Comparison of ENCODE assay signal across 15 cellular contexts in the genomic region with DNA sequence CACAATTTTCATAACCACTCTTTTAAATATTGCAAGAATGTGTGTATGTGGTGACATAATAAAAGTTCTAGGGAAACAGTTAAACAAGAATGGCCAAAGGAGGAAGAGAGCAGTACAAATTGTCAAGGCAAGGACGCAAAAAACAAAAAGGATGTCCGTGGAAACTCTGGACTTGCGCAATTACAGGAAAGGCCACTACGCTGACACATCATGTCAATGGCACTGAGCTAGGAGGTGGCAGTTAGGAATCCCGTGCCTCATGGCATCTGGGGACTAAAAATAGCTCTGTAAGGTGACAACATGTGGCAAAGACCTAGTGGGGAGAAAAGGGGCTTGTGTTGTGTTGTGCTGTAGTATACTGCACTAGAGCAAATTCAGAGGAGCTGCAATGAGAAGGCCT.
DNase-seq lines count a peak whose midpoint lies in the region; ATAC-seq, FAIRE-seq and TF ChIP-seq lines count a peak whose summit lies in the region.
"Had no signal": no experiment of that assay in that cellular context is flagged by ENCODE, and none has a peak within 500 bp of the region (broad histone marks: within the 10 kb centered on the region; RNA-seq: fewer than 3 reads in every experiment).

No MANE protein-coding gene starts in this region.

- H3K4me3 ChIP-seq in AG10803 (ENCODE audit: low read length) (no peak overlapping the region), NB4 (ENCODE audit: low read depth, low read length) (no peak overlapping the region), HepG2 (replicated peaks in 1 of 3; ENCODE audit: insufficient read depth in 1 of 3, low read depth in 2 of 3, low read length in 3 of 3) (no peak overlapping the region), kidney (ENCODE audit: low read length in 2 of 2) (no peak overlapping the region)
- H3K4me3 ChIP-seq in CD8-positive, alpha-beta T cell (ENCODE audit: low read depth, low read length) = no peak overlapping the region
- H3K4me3 ChIP-seq: dorsolateral prefrontal cortex, pancreas, vagina had no signal

- intact Hi-C loops in dendritic cell treated with granulocyte-macrophage colony-stimulating factor and Interleukin-4, amounts not matched to agents 40 ng/mL and 50 ng/mL, for 4 days (cut with micrococcal nuclease) = no loop called here
- intact Hi-C loops in HepG2 (cut with micrococcal nuclease; ENCODE audit: unreplicated experiment) = loop anchor here (10.0 kb wide), 1 partner anchor 123 kb away; no protein-coding TSS in a partner anchor
- intact Hi-C loops in kidney (cut with DNase I) = no loop called here
- intact Hi-C loops in CD8-positive, alpha-beta T cell (cut with DNase I, micrococcal nuclease) = no loop called here

- no peak for TF ChIP-seq CTCF in AG10803 (conservative IDR thresholded peaks at IDR 0.05; ENCODE audit: low read length)
- TF ChIP-seq CTCF in NB4 (IDR thresholded peaks at IDR 0.05; ENCODE audit: low read depth, low read length) = no peak
- TF ChIP-seq CTCF in HepG2 (CRISPR knock-in tag; IDR thresholded peaks at IDR 0.05) = no peak
- TF ChIP-seq CTCF in kidney (IDR thresholded peaks at IDR 0.05; ENCODE audit: borderline replicate concordance, extremely low read depth, insufficient read depth) = no peak
- TF ChIP-seq CTCF in CD8-positive, alpha-beta T cell (IDR thresholded peaks at IDR 0.05) = no peak

- no peaks in the 10 kb centered on the region for H4K20me1 ChIP-seq in HepG2 (ENCODE audit: insufficient read depth, low read length)

- H3K36me3 Mint-ChIP-seq in dendritic cell treated with granulocyte-macrophage colony-stimulating factor and Interleukin-4, amounts not matched to agents 40 ng/mL and 50 ng/mL, for 4 days (ENCODE audit: low read depth) = no peaks in the 10 kb centered on the region
- H3K36me3 Mint-ChIP-seq in effector memory CD8-positive, alpha-beta T cell (ENCODE audit: insufficient read depth) = no peaks in the 10 kb centered on the region
- no peaks in the 10 kb centered on the region for H3K36me3 Mint-ChIP-seq in CD8-positive, alpha-beta T cell

- TF ChIP-seq EP300 in HepG2 (IDR thresholded peaks at IDR 0.05; ENCODE audit: low read depth in 2 of 2, low read length in 2 of 2) (no peak), HepG2 (CRISPR knock-in tag; IDR thresholded peaks at IDR 0.05; ENCODE audit: borderline replicate concordance) (no peak)

- POLR2A ChIA-PET in HepG2 (lab: Yijun Ruan, JAX) = interaction anchor here (1.6 kb wide), 1 partner anchor 20 kb away, joined by 5 read pairs; no protein-coding TSS in a partner anchor
- POLR2A ChIA-PET in CD8-positive, alpha-beta T cell (lab: Charles Lee) = no interaction called here

- ATAC-seq in HepG2 (no peak), HG03196 (IDR thresholded peaks at IDR 0.05; ENCODE audit: unreplicated experiment) (no peak)
- no peak for ATAC-seq in effector memory CD8-positive, alpha-beta T cell (replicated peaks)
- no peak for ATAC-seq in CD8-positive, alpha-beta T cell

- H3K79me2 ChIP-seq in HepG2 (ENCODE audit: insufficient read depth, low read length) = no peaks in the 10 kb centered on the region

- in situ Hi-C loops in HepG2 (cut with HindIII; ENCODE audit: extremely low pct_ligation_motif_present, low pct_unique_long_range_greater_than_20kb) = no loop called here

- TF ChIP-seq POLR2A in NB4 (IDR thresholded peaks at IDR 0.05; ENCODE audit: extremely low read depth, insufficient read length) (no peak), HepG2 (IDR thresholded peaks at IDR 0.05; ENCODE audit: insufficient read depth in 1 of 2, low read depth in 2 of 2, low read length in 2 of 2) (no peak)

- no peaks in the 10 kb centered on the region for H3K27me3 Mint-ChIP-seq in dendritic cell treated with granulocyte-macrophage colony-stimulating factor and Interleukin-4, amounts not matched to agents 40 ng/mL and 50 ng/mL, for 4 days
- H3K27me3 Mint-ChIP-seq in effector memory CD8-positive, alpha-beta T cell = peaks cover 0 to 28% of the 10 kb centered on the region in 2 donors
- H3K27me3 Mint-ChIP-seq in CD8-positive, alpha-beta T cell (ENCODE audit: low read depth) = peaks cover 2% of the 10 kb centered on the region
- H3K27me3 Mint-ChIP-seq: activated T-cell treated with anti-CD3 and anti-CD28 coated beads, Interleukin-2, amount 50 U/mL, for 24 hours had no signal

- WGBS in HepG2 (ENCODE audit: low lambda C conversion rate) = 28% methylated on average over 5 of the region's 5 CpGs

- BruUV-seq in HepG2 (replicated peaks; lab: Mats Ljungman, UMichigan) = no TSS peak

- H2AFZ ChIP-seq in HepG2 (ENCODE audit: low read length) = no peak overlapping the region

- no peaks in the 10 kb centered on the region for H3K36me3 ChIP-seq in HepG2 (replicated peaks in 1 of 2; ENCODE audit: control insufficient read depth in 1 of 2, insufficient read depth in 2 of 2, low read length in 2 of 2)
- no peaks in the 10 kb centered on the region for H3K36me3 ChIP-seq in kidney (ENCODE audit: control insufficient read depth in 1 of 2, insufficient read depth in 2 of 2, low read length in 2 of 2)
- no peaks in the 10 kb centered on the region for H3K36me3 ChIP-seq in CD8-positive, alpha-beta T cell (ENCODE audit: insufficient read depth, low read length)
- H3K36me3 ChIP-seq: BE2C, pancreas, vagina had no signal

- peaks cover 24% of the 10 kb centered on the region for H3K4me1 Mint-ChIP-seq in dendritic cell treated with granulocyte-macrophage colony-stimulating factor and Interleukin-4, amounts not matched to agents 40 ng/mL and 50 ng/mL, for 4 days (ENCODE audit: low read depth)
- no peaks in the 10 kb centered on the region for H3K4me1 Mint-ChIP-seq in effector memory CD8-positive, alpha-beta T cell (ENCODE audit: low read depth in 2 of 2)
- H3K4me1 Mint-ChIP-seq in CD8-positive, alpha-beta T cell (ENCODE audit: low read depth) = no peaks in the 10 kb centered on the region

- CTCF ChIA-PET in HepG2 (lab: Yijun Ruan, JAX; ENCODE audit: low intra/inter-chr PET ratio, low total read pairs) = interaction anchor here (0.7 to 1.2 kb wide), 2 partner anchors 123 to 912 kb away, joined by 3 to 4 read pairs; no protein-coding TSS in a partner anchor
- CTCF ChIA-PET in CD8-positive, alpha-beta T cell (lab: Charles Lee) = no interaction called here

- no peak overlapping the region for H3K9ac ChIP-seq in HepG2 (ENCODE audit: insufficient read depth, low read depth, low read length)
- H3K9ac ChIP-seq in kidney (ENCODE audit: low read length in 2 of 2) = no peak overlapping the region

- FAIRE-seq in HepG2 (lab: Jason Lieb, UNC) (no peak), kidney (lab: Jason Lieb, UNC) (no peak)
- FAIRE-seq: pancreas had no signal

- H3K9me3 ChIP-seq in HepG2 (ENCODE audit: low read length) (no peaks in the 10 kb centered on the region), kidney (ENCODE audit: control insufficient read depth in 1 of 2, low read length in 2 of 2) (no peaks in the 10 kb centered on the region)
- no peaks in the 10 kb centered on the region for H3K9me3 ChIP-seq in CD8-positive, alpha-beta T cell (ENCODE audit: low read length)
- H3K9me3 ChIP-seq: BE2C, pancreas, vagina had no signal

- H3K4me1 ChIP-seq in HepG2 (ENCODE audit: insufficient read depth, low read length) (no peaks in the 10 kb centered on the region), kidney (ENCODE audit: control insufficient read depth in 1 of 2, insufficient read depth in 1 of 2, low read depth in 1 of 2, low read length in 2 of 2) (no peaks in the 10 kb centered on the region)
- no peaks in the 10 kb centered on the region for H3K4me1 ChIP-seq in CD8-positive, alpha-beta T cell (ENCODE audit: insufficient read depth, low read length)
- H3K4me1 ChIP-seq: vagina had no signal

- H3K9me3 Mint-ChIP-seq in dendritic cell treated with granulocyte-macrophage colony-stimulating factor and Interleukin-4, amounts not matched to agents 40 ng/mL and 50 ng/mL, for 4 days = no peaks in the 10 kb centered on the region
- H3K9me3 Mint-ChIP-seq in effector memory CD8-positive, alpha-beta T cell = no peaks in the 10 kb centered on the region
- H3K9me3 Mint-ChIP-seq in CD8-positive, alpha-beta T cell = no peaks in the 10 kb centered on the region
- H3K9me3 Mint-ChIP-seq: activated T-cell treated with anti-CD3 and anti-CD28 coated beads, Interleukin-2, amount 50 U/mL, for 24 hours had no signal

- H3K27ac ChIP-seq in HepG2 (ENCODE audit: extremely low read length, insufficient read depth, low read length) = no peak overlapping the region
- H3K27ac ChIP-seq in kidney (ENCODE audit: low read depth in 2 of 2, low read length in 2 of 2) = no peak overlapping the region
- no peak overlapping the region for H3K27ac ChIP-seq in CD8-positive, alpha-beta T cell (ENCODE audit: low read depth, low read length)
- H3K27ac ChIP-seq: dorsolateral prefrontal cortex, vagina had no signal

- H3K4me3 Mint-ChIP-seq in dendritic cell treated with granulocyte-macrophage colony-stimulating factor and Interleukin-4, amounts not matched to agents 40 ng/mL and 50 ng/mL, for 4 days = no peak overlapping the region
- H3K4me3 Mint-ChIP-seq in effector memory CD8-positive, alpha-beta T cell = no peak overlapping the region
- no peak overlapping the region for H3K4me3 Mint-ChIP-seq in CD8-positive, alpha-beta T cell
- H3K4me3 Mint-ChIP-seq: activated T-cell treated with anti-CD3 and anti-CD28 coated beads, Interleukin-2, amount 50 U/mL, for 24 hours had no signal

- no peak for TF ChIP-seq RAD21 in HepG2 (CRISPR knock-in tag; IDR thresholded peaks at IDR 0.05)

- peak overlapping the region; percentile 33 for H3K27ac Mint-ChIP-seq in dendritic cell treated with granulocyte-macrophage colony-stimulating factor and Interleukin-4, amounts not matched to agents 40 ng/mL and 50 ng/mL, for 4 days
- H3K27ac Mint-ChIP-seq in effector memory CD8-positive, alpha-beta T cell = no peak overlapping the region
- H3K27ac Mint-ChIP-seq in CD8-positive, alpha-beta T cell = no peak overlapping the region
- H3K27ac Mint-ChIP-seq: activated T-cell treated with anti-CD3 and anti-CD28 coated beads, Interleukin-2, amount 50 U/mL, for 24 hours had no signal

- no peak overlapping the region for H3K4me2 ChIP-seq in HepG2 (ENCODE audit: low read depth, low read length)

- no peaks in the 10 kb centered on the region; a peak in 1 of 5 replicates for H3K27me3 ChIP-seq in HepG2 (ENCODE audit: control insufficient read depth in 1 of 2, insufficient read depth in 2 of 2, low read length in 2 of 2)
- no peaks in the 10 kb centered on the region for H3K27me3 ChIP-seq in CD8-positive, alpha-beta T cell (ENCODE audit: insufficient read depth, low read length)
- H3K27me3 ChIP-seq: BE2C, dorsolateral prefrontal cortex, pancreas, vagina had no signal

- DNase-seq in AG10803 (ENCODE audit: low read depth) (peak; percentile 89), NB4 (ENCODE audit: low read depth) (peak; percentile 90), HepG2 (ENCODE audit: low spot score) (peak; percentile 49), kidney (no peak)
- DNase-seq in effector memory CD8-positive, alpha-beta T cell = no peak
- DNase-seq in CD8-positive, alpha-beta T cell = no peak
- DNase-seq: activated T-cell treated with anti-CD3 and anti-CD28 coated beads, Interleukin-2, amount 50 U/mL, for 24 hours; BE2C; dorsolateral prefrontal cortex; NCI-H510A treated with DMSO at 0.1 percent for 48 hours; pancreas; T-helper 9 cell had no signal

TF ChIP-seq in HepG2, 621 proteins besides CTCF, POLR2A, EP300 and RAD21 (continues in another document):
- TF ChIP-seq GATAD2A (CRISPR knock-in tag; IDR thresholded peaks at IDR 0.05) = peak; percentile 31; the same call in 1 of the 2 replicates
- TF ChIP-seq RARA (CRISPR knock-in tag; IDR thresholded peaks at IDR 0.05) = 0 out of 2 replicates have a peak, but pooled peaks have one; percentile 19

Comparison
In these comparisons a context has a peak if more than half of its experiments do, and no peak if none do; other contexts are left out.
1. DNase-seq: peak in AG10803 (single experiment), NB4 (single experiment) and HepG2 (single experiment); none in effector memory CD8-positive, alpha-beta T cell (0 of 3), kidney (single experiment) and CD8-positive, alpha-beta T cell (0 of 7).